Comparison of ENCODE assay signal across 16 cellular contexts in genomic region chr4:118917582-118917981, GRCh38. TPM values are rescaled to one million over a fixed set of nuclear protein-coding genes. Genes with fewer than 3 reads are reported as not detected.
DNase-seq lines count a peak whose midpoint lies in the region; ATAC-seq and TF ChIP-seq lines count a peak whose summit lies in the region.
"Had no signal": no experiment of that assay in that cellular context is flagged by ENCODE, and none has a peak within 500 bp of the region (broad histone marks: within the 10 kb centered on the region; RNA-seq: fewer than 3 reads in every experiment).

No MANE protein-coding gene starts in this region.

- intact Hi-C loops in stomach (cut with DNase I; ENCODE audit: low total_unique reads), result no loop called here

- DNase-seq in GM03348 (ENCODE audit: low spot score) (peak; percentile 11), amniotic epithelial cell (ENCODE audit: low read depth) (peak; percentile 44), iris pigment epithelial cell (ENCODE audit: low read depth) (peak; percentile 50), stomach (no peak), midbrain (lab: John Stamatoyannopoulos, UW) (no peak), GM10248 (ENCODE audit: extremely low spot score) (no peak), NCI-H524 (lab: John Stamatoyannopoulos, UW) (no peak)
- DNase-seq: activated CD8-positive, alpha-beta memory T cell treated with anti-CD3 and anti-CD28 coated beads, Interleukin-2, amount 50 U/mL, for 4 hours; activated gamma-delta T cell; erythroblast; hippocampal formation; left colon; NCI-H1930; SIG-M5; T1000 had no signal

- 36 to 50% (median 43%) methylated on average over 2 of the region's 2 CpGs for WGBS in stomach, 5 donors

- POLR2A ChIA-PET in GM10248 (lab: Yijun Ruan, JAX), result no interaction called here

- H3K27ac ChIP-seq in stomach, result peak overlapping the region in 4 of 5 donors; percentile 42 to 80 (median 58)

- CTCF ChIA-PET in GM10248 (lab: Yijun Ruan, JAX), result no interaction called here

- TF ChIP-seq CTCF in stomach (IDR thresholded peaks at IDR 0.05) (no peak), GM10248 (IDR thresholded peaks at IDR 0.05; ENCODE audit: control extremely low read depth, extremely low read depth, low read depth, missing control alignments) (no peak)

- no peak for TF ChIP-seq POLR2A in stomach (IDR thresholded peaks at IDR 0.05)

- peaks cover 0 to 33% (median 9%) of the 10 kb centered on the region in 4 donors for H3K4me1 ChIP-seq in stomach

- no peak for TF ChIP-seq EP300 in stomach (IDR thresholded peaks at IDR 0.05)

- H3K36me3 ChIP-seq in stomach, result no peaks in the 10 kb centered on the region

- H3K27me3 ChIP-seq in stomach, result no peaks in the 10 kb centered on the region

- H3K9me3 ChIP-seq in stomach, result no peaks in the 10 kb centered on the region

- ATAC-seq in GM18861 (IDR thresholded peaks at IDR 0.05; ENCODE audit: unreplicated experiment), result no peak
- ATAC-seq: left colon had no signal

- no peak overlapping the region for H3K4me3 ChIP-seq in stomach

RNA-seq across cellular contexts. Expression of gene SYNPO2, which starts 28.9 kb away (rescaled TPM):
- total RNA-seq in stomach, result 100 to 1,000 TPM; 114 to 644 (median 427) TPM
- 10 to 100 TPM; 24.8 to 83.4 (median 34.5) TPM for polyA plus RNA-seq in stomach

Comparison
In these comparisons a context has a peak if more than half of its experiments do, and no peak if none do; other contexts are left out.
1. DNase-seq: peak in GM03348 (single experiment), amniotic epithelial cell (single experiment) and iris pigment epithelial cell (single experiment); none in stomach (single experiment), midbrain (single experiment), GM10248 (single experiment) and NCI-H524 (0 of 2).